In genomic region chr3:185176756-185177359, GRCh38 we compare ENCODE assay signal across 9 cellular contexts. TPM values are rescaled to one million over a fixed set of nuclear protein-coding genes. Genes with fewer than 3 reads are reported as not detected.
A peak's percentile ranks its signal among the peaks of the same experiment; 100 is the strongest.
DNase-seq lines count a peak whose midpoint lies in the region; ATAC-seq and TF ChIP-seq lines count a peak whose summit lies in the region.
"Had no signal": no experiment of that assay in that cellular context is flagged by ENCODE, and none has a peak within 500 bp of the region (broad histone marks: within the 10 kb centered on the region; RNA-seq: fewer than 3 reads in every experiment).

No MANE protein-coding gene starts in this region.

- H3K4me1 ChIP-seq in esophagus muscularis mucosa, result peaks cover 0 to 6% (median 1%) of the 10 kb centered on the region in 4 donors
- peaks cover 8% of the 10 kb centered on the region for H3K4me1 ChIP-seq in osteoblast (ENCODE audit: insufficient read depth, low read length)

- no peak for TF ChIP-seq EP300 in esophagus muscularis mucosa (IDR thresholded peaks at IDR 0.05)

- 18% methylated on average over 10 of the region's 10 CpGs for WGBS in esophagus muscularis mucosa

- H3K4me3 ChIP-seq in esophagus muscularis mucosa, result no peak overlapping the region
- H3K4me3 ChIP-seq in osteoblast (ENCODE audit: insufficient read depth, low read length), result no peak overlapping the region

- H3K36me3 ChIP-seq in esophagus muscularis mucosa, result no peaks in the 10 kb centered on the region
- H3K36me3 ChIP-seq in osteoblast (ENCODE audit: insufficient read depth, low read length), result no peaks in the 10 kb centered on the region

- H3K9me3 ChIP-seq in esophagus muscularis mucosa, result no peaks in the 10 kb centered on the region
- no peaks in the 10 kb centered on the region for H3K9me3 ChIP-seq in osteoblast (ENCODE audit: low read depth, low read length)

- no peaks in the 10 kb centered on the region for H3K27me3 ChIP-seq in esophagus muscularis mucosa
- peaks cover 14% of the 10 kb centered on the region for H3K27me3 ChIP-seq in osteoblast (ENCODE audit: insufficient read depth, low read length)

- intact Hi-C loops in esophagus muscularis mucosa (cut with DNase I), result loop anchor here (2.0 to 5.0 kb wide), 2 partner anchors 92 to 300 kb away; no protein-coding TSS in a partner anchor

- no peak overlapping the region for H3K27ac ChIP-seq in esophagus muscularis mucosa (replicated peaks in 1 of 4)
- no peak overlapping the region for H3K27ac ChIP-seq in osteoblast (ENCODE audit: low read depth, low read length)

- no peaks in the 10 kb centered on the region for H4K20me1 ChIP-seq in osteoblast (ENCODE audit: insufficient read depth, low read length)

- TF ChIP-seq POLR2A in esophagus muscularis mucosa (IDR thresholded peaks at IDR 0.05; ENCODE audit: low read depth), result no peak

- ATAC-seq in GM21515 (IDR thresholded peaks at IDR 0.05; ENCODE audit: unreplicated experiment), result no peak
- ATAC-seq: activated naive CD4-positive, alpha-beta T cell treated with anti-CD3 and anti-CD28 coated beads, Interleukin-2, amount 50 U/mL, for 72 hours had no signal

- DNase-seq in NCI-H2081 (lab: John Stamatoyannopoulos, UW), result peak; percentile 51 to 55
- no peak for DNase-seq in NCI-H2081 treated with DMSO at 0.1 percent for 48 hours (lab: John Stamatoyannopoulos, UW)
- peak; percentile 30 for DNase-seq in LHCN-M2 (ENCODE audit: low read depth)
- peak; percentile 43 for DNase-seq in SK-N-DZ (ENCODE audit: low spot score)
- DNase-seq in esophagus muscularis mucosa (ENCODE audit: extremely low spot score), result no peak
- DNase-seq in osteoblast (ENCODE audit: insufficient read length, low spot score, missing footprints), result no peak
- DNase-seq in activated CD4-positive, CD25-positive, alpha-beta regulatory T cell (lab: John Stamatoyannopoulos, UW), result no peak

- no peak overlapping the region for H2AFZ ChIP-seq in osteoblast (ENCODE audit: low read length)

- H3K79me2 ChIP-seq in osteoblast (ENCODE audit: insufficient read depth, low read length), result no peaks in the 10 kb centered on the region

- peak overlapping the region; percentile 20 for H3K4me2 ChIP-seq in osteoblast (ENCODE audit: insufficient read depth, low read length)

- TF ChIP-seq CTCF in esophagus muscularis mucosa (IDR thresholded peaks at IDR 0.05) (peak; percentile 71 to 78 (median 71)), osteoblast (IDR thresholded peaks at IDR 0.05; ENCODE audit: extremely low read depth, low read depth, low read length) (peak; percentile 76)

RNA-seq across cellular contexts. Expression of gene C3orf70, which starts 24.0 kb away (rescaled TPM):
- total RNA-seq in LHCN-M2 (2014; rRNA removed) (0.06 TPM in 2 replicates), esophagus muscularis mucosa (10 to 100 TPM; 33.1 to 54.0 (median 38.9) TPM), osteoblast (1.4 and 1.5 TPM in 2 replicates)
- polyA plus RNA-seq in LHCN-M2 (2012), result 0.06 TPM
- 0.14 and 0.23 TPM in 2 replicates for polyA plus RNA-seq in SK-N-DZ (2014; cell fraction: cytosol; rRNA removed)
- 0.02 and 0.10 TPM in 2 replicates for polyA plus RNA-seq in SK-N-DZ (2014; cell fraction: nucleus; rRNA removed)

Comparison
In these comparisons a context has a peak if more than half of its experiments do, and no peak if none do; other contexts are left out.
1. DNase-seq: peak in NCI-H2081 (2 of 2), LHCN-M2 (single experiment) and SK-N-DZ (single experiment); none in NCI-H2081 treated with DMSO at 0.1 percent for 48 hours (single experiment), esophagus muscularis mucosa (single experiment), osteoblast (single experiment) and activated CD4-positive, CD25-positive, alpha-beta regulatory T cell (0 of 4).
2. RNA of gene C3orf70, which starts 24.0 kb away (total RNA-seq): 33.1 to 54.0 TPM in esophagus muscularis mucosa; 1.4 to 1.5 TPM in osteoblast and 0.06 TPM in LHCN-M2; every median in the first group is over 10 times any median in the second.